ENCODE assay signal across 12 cellular contexts in genomic region chr17:79048826-79049755, GRCh38. TPM values are rescaled to one million over a fixed set of nuclear protein-coding genes. Genes with fewer than 3 reads are reported as not detected.
"Had no signal": no experiment of that assay in that cellular context is flagged by ENCODE, and none has a peak within 500 bp of the region (broad histone marks: within the 10 kb centered on the region; RNA-seq: fewer than 3 reads in every experiment).

No MANE protein-coding gene starts in this region.

- ATAC-seq: activated CD8-positive, alpha-beta memory T cell treated with anti-CD3 and anti-CD28 coated beads, Interleukin-2, amount 10 ng/mL, durations not matched to agents 7 days and 5 days; activated T-cell treated with anti-CD3 and anti-CD28 coated beads, Interleukin-2, amount 50 U/mL, for 4 hours; left lobe of liver; sciatic nerve had no signal

- H3K27me3 ChIP-seq: ascending aorta had no signal

- DNase-seq: activated CD4-positive, alpha-beta T cell treated with anti-CD3 and anti-CD28 coated beads, Interleukin-2, amount 50 U/mL, for 48 hours; activated CD8-positive, alpha-beta memory T cell treated with anti-CD3 and anti-CD28 coated beads, Interleukin-2, amount 10 ng/mL, durations not matched to agents 7 days and 5 days; activated T-cell treated with anti-CD3 and anti-CD28 coated beads, Interleukin-2, amount 50 U/mL, for 4 hours; esophagus squamous epithelium; foreskin fibroblast; glutamatergic neuron; stimulated activated CD4-positive, alpha-beta T cell treated with anti-CD3 and anti-CD28 coated beads, Interleukin-2, amount 100 ng/mL, for 48 hours; stimulated activated naive CD4-positive, alpha-beta T cell treated with Interleukin-2 at 50 U/mL for 16 hours had no signal

- H3K27ac ChIP-seq: esophagus squamous epithelium had no signal

- H3K4me3 ChIP-seq: ascending aorta, esophagus squamous epithelium had no signal

RNA-seq across cellular contexts. Expression of gene C1QTNF1, which starts 25.1 kb away (rescaled TPM):
- total RNA-seq: activated CD8-positive, alpha-beta memory T cell treated with anti-CD3 and anti-CD28 coated beads, Interleukin-2, amount 10 ng/mL, durations not matched to agents 7 days and 5 days; T-helper 2 cell treated with Interferon-gamma antibody and Interleukin-4, amounts not matched to agents 100 ng/mL and 5 ng/mL, for 36 hours had no signal
